In genomic region chrX:38271154-38271716, GRCh38 we compare ENCODE assay signal across 14 cellular contexts. TPM values are rescaled to one million over a fixed set of nuclear protein-coding genes. Genes with fewer than 3 reads are reported as not detected.
A peak's percentile ranks its signal among the peaks of the same experiment; 100 is the strongest.
DNase-seq lines count a peak whose midpoint lies in the region; ATAC-seq, FAIRE-seq and TF ChIP-seq lines count a peak whose summit lies in the region.
"Had no signal": no experiment of that assay in that cellular context is flagged by ENCODE, and none has a peak within 500 bp of the region (broad histone marks: within the 10 kb centered on the region; RNA-seq: fewer than 3 reads in every experiment).

No MANE protein-coding gene starts in this region.

- CTCF ChIA-PET in WTC11 (lab: Charles Lee) = interaction anchor here (1.6 kb wide), 1 partner anchor 11 kb away, joined by 4 read pairs; no protein-coding TSS in a partner anchor

- TF ChIP-seq CTCF in WTC11 (IDR thresholded peaks at IDR 0.05) = no peak

- DNase-seq in NCI-H2227 treated with DMSO at 0.1 percent for 48 hours (lab: John Stamatoyannopoulos, UW) = no peak
- DNase-seq in WTC11 (ENCODE audit: low spot score) = no peak
- DNase-seq in stimulated activated CD4-positive, alpha-beta T cell treated with anti-CD3 and anti-CD28 coated beads, Interleukin-4, amount 100 ng/mL, for 4 hours = no peak
- no peak for DNase-seq in NCI-H1048 (lab: John Stamatoyannopoulos, UW)
- DNase-seq: activated CD4-positive, alpha-beta T cell treated with anti-CD3 and anti-CD28 coated beads for 1 hour; activated naive CD4-positive, alpha-beta T cell treated with anti-CD3 and anti-CD28 coated beads, Interleukin-2, amount 50 U/mL, for 16 hours; DMS79 treated with DMSO at 0.1 percent for 48 hours; effector CD8-positive, alpha-beta T cell; NCI-H1105; Peyer's patch had no signal

- peaks cover 4% of the 10 kb centered on the region; the same call in 1 of the 2 replicates for H3K27me3 Mint-ChIP-seq in WTC11 (ENCODE audit: low read depth)

- FAIRE-seq in colon (lab: Jason Lieb, UNC) = peak; percentile 75

- H3K9me3 Mint-ChIP-seq in WTC11 = no peaks in the 10 kb centered on the region

- ATAC-seq in GM18858 (IDR thresholded peaks at IDR 0.05; ENCODE audit: unreplicated experiment) (peak; percentile 80), GM21528 (IDR thresholded peaks at IDR 0.05; ENCODE audit: low FRiP score, unreplicated experiment) (peak; percentile 76), HG03159 (IDR thresholded peaks at IDR 0.05; ENCODE audit: unreplicated experiment) (peak; percentile 55), WTC11 (no peak)

- POLR2A ChIA-PET in WTC11 (lab: Charles Lee) = no interaction called here

- no peak overlapping the region for H3K27ac Mint-ChIP-seq in WTC11

- H3K4me1 Mint-ChIP-seq in WTC11 = no peaks in the 10 kb centered on the region

- H3K36me3 Mint-ChIP-seq in WTC11 = 0 out of 2 replicates have a peak, but pooled peaks cover 2% of the 10 kb centered on the region

- H3K4me3 Mint-ChIP-seq in WTC11 = no peak overlapping the region

TF ChIP-seq in WTC11, 78 proteins besides CTCF, POLR2A, EP300 and RAD21:
- TF ChIP-seq ZNF396 (CRISPR knock-in tag; IDR thresholded peaks at IDR 0.05; ENCODE audit: borderline replicate concordance) (no peak), ZBTB21 (CRISPR knock-in tag; IDR thresholded peaks at IDR 0.05; ENCODE audit: borderline replicate concordance) (no peak), PREB (CRISPR knock-in tag; IDR thresholded peaks at IDR 0.05; ENCODE audit: borderline replicate concordance) (no peak), RELA (CRISPR knock-in tag; IDR thresholded peaks at IDR 0.05; ENCODE audit: borderline replicate concordance) (no peak), PRRX2 (CRISPR knock-in tag; IDR thresholded peaks at IDR 0.05) (no peak), PRDM15 (CRISPR knock-in tag; IDR thresholded peaks at IDR 0.05) (no peak), TEAD4 (CRISPR knock-in tag; IDR thresholded peaks at IDR 0.05) (no peak), ZMAT4 (CRISPR knock-in tag; IDR thresholded peaks at IDR 0.05) (no peak), ETV6 (CRISPR knock-in tag; IDR thresholded peaks at IDR 0.05) (no peak), SMAD3 (CRISPR knock-in tag; IDR thresholded peaks at IDR 0.05; ENCODE audit: borderline replicate concordance) (no peak), E2F4 (CRISPR knock-in tag; IDR thresholded peaks at IDR 0.05; ENCODE audit: borderline replicate concordance, low read depth) (no peak), NFYB (CRISPR knock-in tag; conservative IDR thresholded peaks at IDR 0.05; ENCODE audit: low read depth) (no peak), ZNF121 (CRISPR knock-in tag; IDR thresholded peaks at IDR 0.05) (no peak), ZNF138 (CRISPR knock-in tag; conservative IDR thresholded peaks at IDR 0.05) (no peak), STAT6 (CRISPR knock-in tag; conservative IDR thresholded peaks at IDR 0.05; ENCODE audit: low read depth) (no peak)

RNA-seq across cellular contexts. Expression of gene SRPX, which starts 50.6 kb away (rescaled TPM):
- total RNA-seq in WTC11 (2021) = 7.7 to 8.0 TPM (median 7.7 TPM) in 3 replicates

RNA-seq across cellular contexts. Expression of gene RPGR, which starts 56.1 kb away (rescaled TPM):
- 8.5 to 11.1 TPM (median 10.7 TPM) in 3 replicates for total RNA-seq in WTC11 (2021)
